ENCODE assay signal across 8 cellular contexts in genomic region chr13:110705826-110706569, GRCh38. TPM values are rescaled to one million over a fixed set of nuclear protein-coding genes. Genes with fewer than 3 reads are reported as not detected.
DNase-seq lines count a peak whose midpoint lies in the region; ATAC-seq and TF ChIP-seq lines count a peak whose summit lies in the region.

A gene with protein sequence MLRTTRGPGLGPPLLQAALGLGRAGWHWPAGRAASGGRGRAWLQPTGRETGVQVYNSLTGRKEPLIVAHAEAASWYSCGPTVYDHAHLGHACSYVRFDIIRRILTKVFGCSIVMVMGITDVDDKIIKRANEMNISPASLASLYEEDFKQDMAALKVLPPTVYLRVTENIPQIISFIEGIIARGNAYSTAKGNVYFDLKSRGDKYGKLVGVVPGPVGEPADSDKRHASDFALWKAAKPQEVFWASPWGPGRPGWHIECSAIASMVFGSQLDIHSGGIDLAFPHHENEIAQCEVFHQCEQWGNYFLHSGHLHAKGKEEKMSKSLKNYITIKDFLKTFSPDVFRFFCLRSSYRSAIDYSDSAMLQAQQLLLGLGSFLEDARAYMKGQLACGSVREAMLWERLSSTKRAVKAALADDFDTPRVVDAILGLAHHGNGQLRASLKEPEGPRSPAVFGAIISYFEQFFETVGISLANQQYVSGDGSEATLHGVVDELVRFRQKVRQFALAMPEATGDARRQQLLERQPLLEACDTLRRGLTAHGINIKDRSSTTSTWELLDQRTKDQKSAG (minus strand): TSS chr13:110706116. CDS start chr13:110706093, 23 bp downstream.

- H3K36me3 ChIP-seq in suprapubic skin = peaks cover 9% of the 10 kb centered on the region

- peaks cover 43% of the 10 kb centered on the region for H3K4me1 ChIP-seq in suprapubic skin

- peak; percentile 98 for DNase-seq in GM10248 (ENCODE audit: extremely low spot score)
- peak; percentile 98 for DNase-seq in NCI-H1092 treated with DMSO at 0.1 percent for 48 hours (lab: John Stamatoyannopoulos, UW)
- DNase-seq in activated naive CD4-positive, alpha-beta T cell treated with anti-CD3 and anti-CD28 coated beads, Interleukin-2, amount 50 U/mL, for 16 hours = peak; percentile 89
- peak; percentile 95 for DNase-seq in germinal center (ENCODE audit: low spot score)
- DNase-seq in occipital lobe (lab: John Stamatoyannopoulos, UW) = peak; percentile 93
- peak; percentile 98 for DNase-seq in suprapubic skin (ENCODE audit: low spot score in 2 of 2)

- peak within 1 kb of the TSS; percentile 87 for H3K4me3 ChIP-seq in suprapubic skin

- POLR2A ChIA-PET in GM10248 (lab: Yijun Ruan, JAX) = interaction anchor here (2.3 kb wide), 1 partner anchor 9 kb away, joined by 25 read pairs; no protein-coding TSS in a partner anchor

- CTCF ChIA-PET in GM10248 (lab: Yijun Ruan, JAX) = interaction anchor here (0.7 kb wide), 1 partner anchor 112 kb away, joined by 3 read pairs; no protein-coding TSS in a partner anchor

- H3K9me3 ChIP-seq in suprapubic skin = no peaks in the 10 kb centered on the region

- TF ChIP-seq EP300 in suprapubic skin (IDR thresholded peaks at IDR 0.05) = no peak

- under 1% methylated on average over 20 of the region's 80 CpGs for WGBS in suprapubic skin

- TF ChIP-seq CTCF in GM10248 (IDR thresholded peaks at IDR 0.05; ENCODE audit: control extremely low read depth, extremely low read depth, low read depth, missing control alignments) = no peak
- TF ChIP-seq CTCF in suprapubic skin (IDR thresholded peaks at IDR 0.05) = no peak

- H3K27me3 ChIP-seq in suprapubic skin = no peaks in the 10 kb centered on the region

- ATAC-seq in HG02610 (IDR thresholded peaks at IDR 0.05; ENCODE audit: unreplicated experiment) = peak; percentile 97
- peak; percentile 99 for ATAC-seq in SK-N-SH treated with all-trans-retinoic acid at 6 μM for 48 hours

- peak within 1 kb of the TSS; percentile 95 for H3K27ac ChIP-seq in suprapubic skin

- TF ChIP-seq POLR2A in suprapubic skin (IDR thresholded peaks at IDR 0.05) = peak in 1 of 2 donors; percentile 66

TF ChIP-seq in SK-N-SH treated with all-trans-retinoic acid at 6 μM for 48 hours, 23 proteins besides CTCF, POLR2A, EP300 and RAD21:
- no peak for TF ChIP-seq SNAI2 (CRISPR knock-in tag; IDR thresholded peaks at IDR 0.05)
- no peak for TF ChIP-seq RARB (CRISPR knock-in tag; IDR thresholded peaks at IDR 0.05)
- no peak for TF ChIP-seq ZC3H10 (CRISPR knock-in tag; IDR thresholded peaks at IDR 0.05)
- no peak for TF ChIP-seq ESRRG (CRISPR knock-in tag; IDR thresholded peaks at IDR 0.05)
- no peak for TF ChIP-seq PPARA (CRISPR knock-in tag; IDR thresholded peaks at IDR 0.05; ENCODE audit: borderline replicate concordance)
- no peak for TF ChIP-seq TCF4 (CRISPR knock-in tag; IDR thresholded peaks at IDR 0.05; ENCODE audit: borderline replicate concordance)
- TF ChIP-seq ZFP3 (CRISPR knock-in tag; IDR thresholded peaks at IDR 0.05) = no peak
- TF ChIP-seq TSHZ2 (CRISPR knock-in tag; IDR thresholded peaks at IDR 0.05) = no peak
- no peak for TF ChIP-seq CSRNP3 (CRISPR knock-in tag; IDR thresholded peaks at IDR 0.05)
- TF ChIP-seq ISL1 (CRISPR knock-in tag; IDR thresholded peaks at IDR 0.05) = no peak
- TF ChIP-seq, protein P1, sequence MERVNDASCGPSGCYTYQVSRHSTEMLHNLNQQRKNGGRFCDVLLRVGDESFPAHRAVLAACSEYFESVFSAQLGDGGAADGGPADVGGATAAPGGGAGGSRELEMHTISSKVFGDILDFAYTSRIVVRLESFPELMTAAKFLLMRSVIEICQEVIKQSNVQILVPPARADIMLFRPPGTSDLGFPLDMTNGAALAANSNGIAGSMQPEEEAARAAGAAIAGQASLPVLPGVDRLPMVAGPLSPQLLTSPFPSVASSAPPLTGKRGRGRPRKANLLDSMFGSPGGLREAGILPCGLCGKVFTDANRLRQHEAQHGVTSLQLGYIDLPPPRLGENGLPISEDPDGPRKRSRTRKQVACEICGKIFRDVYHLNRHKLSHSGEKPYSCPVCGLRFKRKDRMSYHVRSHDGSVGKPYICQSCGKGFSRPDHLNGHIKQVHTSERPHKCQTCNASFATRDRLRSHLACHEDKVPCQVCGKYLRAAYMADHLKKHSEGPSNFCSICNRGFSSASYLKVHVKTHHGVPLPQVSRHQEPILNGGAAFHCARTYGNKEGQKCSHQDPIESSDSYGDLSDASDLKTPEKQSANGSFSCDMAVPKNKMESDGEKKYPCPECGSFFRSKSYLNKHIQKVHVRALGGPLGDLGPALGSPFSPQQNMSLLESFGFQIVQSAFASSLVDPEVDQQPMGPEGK (CRISPR knock-in tag; IDR thresholded peaks at IDR 0.05; ENCODE audit: borderline replicate concordance) = no peak
- TF ChIP-seq BACH2 (CRISPR knock-in tag; IDR thresholded peaks at IDR 0.05; ENCODE audit: borderline replicate concordance) = no peak
- TF ChIP-seq ZNF8 (CRISPR knock-in tag; IDR thresholded peaks at IDR 0.05) = no peak

RNA-seq across cellular contexts. Expression of the gene that starts here (rescaled TPM):
- total RNA-seq in occipital lobe (56.9 TPM), suprapubic skin (100 to 1,000 TPM in 2 of 4 donors, 10 to 100 TPM in 2; 35.1 to 130 (median 80.9) TPM)

Comparison
In these comparisons a context has a peak if more than half of its experiments do, and no peak if none do; other contexts are left out.
1. Peak in every context shown above with its lines: DNase-seq, ATAC-seq, H3K4me3 ChIP-seq and H3K27ac ChIP-seq.